Comparison of ENCODE assay signal across 28 cellular contexts in the genomic region with DNA sequence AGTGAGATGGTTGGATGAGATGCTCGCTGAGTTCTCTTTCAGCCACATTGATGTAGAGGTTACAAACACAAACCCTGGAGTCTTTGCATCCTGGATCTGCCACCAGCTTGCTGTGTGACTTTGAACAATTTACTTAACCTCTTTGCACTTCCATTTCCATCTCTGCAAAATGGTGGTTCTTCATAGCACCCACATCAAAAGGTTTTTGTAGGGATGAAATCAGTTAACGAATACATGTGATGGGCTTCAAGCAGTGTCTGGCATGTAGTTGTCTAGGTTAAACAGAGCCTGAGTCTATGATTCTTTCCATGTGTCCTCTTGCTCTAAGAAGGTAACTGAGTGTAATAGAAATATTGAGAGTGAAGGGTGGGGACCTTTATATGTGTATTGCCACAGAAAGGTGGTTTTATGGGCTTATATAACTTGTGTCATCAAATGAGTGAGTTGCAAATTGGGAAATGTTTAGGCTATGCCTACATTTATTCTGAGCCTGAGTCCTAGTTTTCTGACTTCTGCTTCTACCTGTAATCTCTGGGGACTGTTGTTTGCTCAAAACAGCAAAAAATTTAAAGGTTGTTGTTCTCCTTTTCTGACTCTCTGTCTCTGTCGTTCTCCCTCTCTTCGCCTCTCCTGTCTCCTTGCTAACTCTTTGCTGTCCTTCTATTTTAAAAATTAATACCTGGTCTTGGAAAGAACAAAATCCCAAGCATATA. TPM values are rescaled to one million over a fixed set of nuclear protein-coding genes. Genes with fewer than 3 reads are reported as not detected.
DNase-seq lines count a peak whose midpoint lies in the region; ATAC-seq and TF ChIP-seq lines count a peak whose summit lies in the region.
"Had no signal": no experiment of that assay in that cellular context is flagged by ENCODE, and none has a peak within 500 bp of the region (broad histone marks: within the 10 kb centered on the region; RNA-seq: fewer than 3 reads in every experiment).

No MANE protein-coding gene starts in this region.

- TF ChIP-seq CTCF in hepatocyte (IDR thresholded peaks at IDR 0.05; ENCODE audit: poor library complexity) = no peak
- TF ChIP-seq CTCF in PC-9 (conservative IDR thresholded peaks at IDR 0.05) = no peak

- H3K79me2 ChIP-seq in hepatocyte = no peaks in the 10 kb centered on the region
- no peaks in the 10 kb centered on the region for H3K79me2 ChIP-seq in PC-9 (ENCODE audit: low read depth)
- H3K79me2 ChIP-seq: parathyroid adenoma had no signal

- H3K9me2 ChIP-seq in hepatocyte (replicated peaks; ENCODE audit: insufficient read depth) = no peaks in the 10 kb centered on the region
- H3K9me2 ChIP-seq in PC-9 (ENCODE audit: insufficient read depth) = no peaks in the 10 kb centered on the region

- peak overlapping the region; percentile 13 for H3K27ac ChIP-seq in hepatocyte
- peak overlapping the region; percentile 52 for H3K27ac ChIP-seq in skeletal muscle tissue (ENCODE audit: low read depth, low read length)
- H3K27ac ChIP-seq in PC-9 = no peak overlapping the region
- H3K27ac ChIP-seq: adrenal gland, body of pancreas, esophagus squamous epithelium, foreskin keratinocyte, heart right ventricle, parathyroid adenoma had no signal

- WGBS in hepatocyte (ENCODE audit: low lambda C conversion rate, missing lambda C conversion rate) = 88% methylated on average over 4 of the region's 4 CpGs

- no peak overlapping the region for H3K4me3 ChIP-seq in hepatocyte
- H3K4me3 ChIP-seq in skeletal muscle tissue (ENCODE audit: low read length in 3 of 3) = peak overlapping the region in 1 of 3 donors; percentile 57
- no peak overlapping the region for H3K4me3 ChIP-seq in PC-9
- H3K4me3 ChIP-seq: adrenal gland, body of pancreas, esophagus squamous epithelium, MG63 had no signal

- H3K9me3 ChIP-seq in hepatocyte (ENCODE audit: low read depth) (no peaks in the 10 kb centered on the region), skeletal muscle tissue (ENCODE audit: control insufficient read depth in 3 of 3, low read length in 3 of 3) (no peaks in the 10 kb centered on the region), PC-9 (ENCODE audit: insufficient read depth, low read depth) (no peaks in the 10 kb centered on the region)
- H3K9me3 ChIP-seq: adrenal gland, body of pancreas, esophagus squamous epithelium, heart right ventricle, MG63, Peyer's patch had no signal

- H3K4me2 ChIP-seq in hepatocyte = peak overlapping the region; percentile 53
- no peak overlapping the region for H3K4me2 ChIP-seq in PC-9

- peaks cover 9% of the 10 kb centered on the region for H3F3A ChIP-seq in PC-9 (ENCODE audit: insufficient read depth, low read depth)

- H3K4me1 ChIP-seq in hepatocyte (ENCODE audit: insufficient read depth) = peaks cover 34% of the 10 kb centered on the region
- H3K4me1 ChIP-seq in skeletal muscle tissue (ENCODE audit: control insufficient read depth in 3 of 3, insufficient read depth in 3 of 3, low read length in 3 of 3) = peaks cover 5 to 11% (median 8%) of the 10 kb centered on the region in 3 donors
- H3K4me1 ChIP-seq in PC-9 (replicated peaks; ENCODE audit: insufficient read depth) = peaks cover 9% of the 10 kb centered on the region
- H3K4me1 ChIP-seq: adrenal gland, body of pancreas, parathyroid adenoma had no signal

- DNase-seq in DMS53 (lab: John Stamatoyannopoulos, UW) (peak; percentile 55), OCI-M1 (lab: John Stamatoyannopoulos, UW) (peak; percentile 51), hepatocyte (ENCODE audit: low spot score) (no peak), PC-9 (no peak)
- DNase-seq: activated CD4-positive, alpha-beta memory T cell treated with anti-CD3 and anti-CD28 coated beads, Interleukin-2, amount 10 ng/mL, durations not matched to agents 7 days and 5 days; activated CD8-positive, alpha-beta memory T cell treated with anti-CD3 and anti-CD28 coated beads, Interleukin-2, amount 50 U/mL, for 4 hours; activated naive CD4-positive, alpha-beta T cell treated with anti-CD3 and anti-CD28 coated beads for 36 hours; adrenal gland; C1 segment of cervical spinal cord; DMS79; esophagus squamous epithelium; foreskin keratinocyte; GF-D8; HFFc6; MG63; NCI-H2029; stimulated activated naive CD4-positive, alpha-beta T cell treated with Interleukin-2 at 50 U/mL for 16 hours; T-helper 2 cell had no signal

- no peak for ATAC-seq in HG03460 (IDR thresholded peaks at IDR 0.05; ENCODE audit: unreplicated experiment)
- ATAC-seq in GM21528 (IDR thresholded peaks at IDR 0.05; ENCODE audit: low FRiP score, unreplicated experiment) = no peak
- ATAC-seq: body of pancreas, foreskin keratinocyte had no signal

- H3K27me3 ChIP-seq in hepatocyte (peaks cover 21% of the 10 kb centered on the region), skeletal muscle tissue (ENCODE audit: control insufficient read depth in 3 of 3, insufficient read depth in 3 of 3, low read length in 3 of 3) (peaks cover 11 to 20% (median 17%) of the 10 kb centered on the region in 3 donors), PC-9 (ENCODE audit: insufficient read depth, low read depth) (peaks cover 5% of the 10 kb centered on the region; the same call in 1 of the 2 replicates)
- H3K27me3 ChIP-seq: body of pancreas, MG63, Peyer's patch had no signal

- CTCF ChIA-PET in PC-9 (lab: Charles Lee) = no interaction called here

- POLR2A ChIA-PET in PC-9 (lab: Charles Lee; ENCODE audit: unreplicated experiment) = no interaction called here

- peak overlapping the region in 1 of 3 donors; percentile 61 for H3K9ac ChIP-seq in skeletal muscle tissue (ENCODE audit: low read depth in 1 of 3, low read length in 3 of 3)
- H3K9ac ChIP-seq: parathyroid adenoma had no signal

- H2AFZ ChIP-seq in hepatocyte = no peak overlapping the region
- no peak overlapping the region for H2AFZ ChIP-seq in PC-9
- H2AFZ ChIP-seq: parathyroid adenoma had no signal

- H4K20me1 ChIP-seq in hepatocyte (ENCODE audit: insufficient read depth, poor library complexity, severe bottlenecking) = no peaks in the 10 kb centered on the region
- no peaks in the 10 kb centered on the region for H4K20me1 ChIP-seq in PC-9 (ENCODE audit: insufficient read depth)

- no TSS peak for BruUV-seq in PC-9 (replicated peaks; lab: Mats Ljungman, UMichigan)

- H3K36me3 ChIP-seq in hepatocyte (replicated peaks; ENCODE audit: insufficient read depth, low read depth) (no peaks in the 10 kb centered on the region), skeletal muscle tissue (ENCODE audit: control insufficient read depth in 3 of 3, insufficient read depth in 3 of 3, low read length in 3 of 3) (no peaks in the 10 kb centered on the region), PC-9 (ENCODE audit: low read depth) (no peaks in the 10 kb centered on the region)
- H3K36me3 ChIP-seq: adrenal gland, esophagus squamous epithelium, heart right ventricle, MG63, Peyer's patch had no signal

- intact Hi-C loops in PC-9 (cut with micrococcal nuclease; ENCODE audit: unreplicated experiment) = no loop called here

RNA-seq across cellular contexts. Expression of gene LRRN2, which starts 27.3 kb away (rescaled TPM):
- 4.3 and 7.0 TPM in 2 replicates for total RNA-seq in hepatocyte
- 25.5 and 27.9 TPM in 2 replicates for polyA plus RNA-seq in hepatocyte
- total RNA-seq in skeletal muscle tissue = 2.1 TPM
- total RNA-seq in PC-9 (2021) = 4.6 and 7.0 TPM in 2 replicates
- total RNA-seq: activated naive CD4-positive, alpha-beta T cell treated with anti-CD3 and anti-CD28 coated beads for 36 hours; activated T-helper 1 cell treated with anti-CD3 and anti-CD28 coated beads, Interleukin-12 subunit alpha, Interleukin-12 subunit beta, Interleukin-2, Interleukin-4 antibody, amounts not matched to agents 30 ng/mL and 10 ng/mL and 1 ng/mL, durations not matched to agents 14 hours and 24 hours and 36 hours; foreskin keratinocyte; HFFc6; mononuclear cell had no signal
- polyA plus RNA-seq: AG04450 had no signal

Comparison
In these comparisons a context has a peak if more than half of its experiments do, and no peak if none do; other contexts are left out.
1. DNase-seq: peak in DMS53 (single experiment) and OCI-M1 (single experiment); none in hepatocyte (single experiment) and PC-9 (0 of 2).